Comparison of ENCODE assay signal across 20 cellular contexts in genomic region chr9:71608825-71609452, GRCh38.
DNase-seq lines count a peak whose midpoint lies in the region; ATAC-seq and TF ChIP-seq lines count a peak whose summit lies in the region.
"Had no signal": no experiment of that assay in that cellular context is flagged by ENCODE, and none has a peak within 500 bp of the region (broad histone marks: within the 10 kb centered on the region; RNA-seq: fewer than 3 reads in every experiment).

No MANE protein-coding gene starts in this region.

- POLR2A ChIA-PET in IMR-90 (lab: Charles Lee; ENCODE audit: unreplicated experiment), result no interaction called here
- POLR2A ChIA-PET in naive thymus-derived CD4-positive, alpha-beta T cell (lab: Charles Lee), result no interaction called here

- no peak overlapping the region for H3K14ac ChIP-seq in IMR-90 (replicated peaks; ENCODE audit: low read depth, low read length)
- H3K14ac ChIP-seq in mesenchymal stem cell (ENCODE audit: low read length in 2 of 2), result no peak overlapping the region

- H3K9me3 ChIP-seq in IMR-90 (ENCODE audit: control insufficient read depth, insufficient read depth, low read length) (no peaks in the 10 kb centered on the region), mesenchymal stem cell (ENCODE audit: control insufficient read depth, low read length) (peaks cover 5% of the 10 kb centered on the region)
- no peaks in the 10 kb centered on the region for H3K9me3 ChIP-seq in naive thymus-derived CD4-positive, alpha-beta T cell (ENCODE audit: control insufficient read depth in 2 of 3, low read length in 3 of 3)
- H3K9me3 ChIP-seq: SK-N-SH had no signal

- H3K27ac ChIP-seq in IMR-90 (ENCODE audit: insufficient read depth, low read length) (no peak overlapping the region), mesenchymal stem cell (ENCODE audit: low read length, poor library complexity, severe bottlenecking) (no peak overlapping the region)
- no peak overlapping the region for H3K27ac ChIP-seq in naive thymus-derived CD4-positive, alpha-beta T cell (ENCODE audit: low read depth, low read length)

- no peak overlapping the region for H2AK5ac ChIP-seq in IMR-90 (ENCODE audit: low read depth, low read length)
- H2AK5ac ChIP-seq in mesenchymal stem cell (ENCODE audit: low read length, severe bottlenecking), result no peak overlapping the region

- H3K27ac Mint-ChIP-seq in naive thymus-derived CD4-positive, alpha-beta T cell, result no peak overlapping the region
- H3K27ac Mint-ChIP-seq in stimulated activated naive B cell treated with anti-CD40 and anti-IgM and Interleukin-4, amounts not matched to agents 10 μg/mL and 1 μg/mL and 100 μg/mL, for 72 hours, result no peak overlapping the region
- H3K27ac Mint-ChIP-seq: CD4-positive, alpha-beta T cell had no signal

- whole genome bisulfite sequencing in IMR-90 (ENCODE audit: extremely low coverage in 2 of 2, insufficient read length in 1 of 2), 2 experiments, result no CpG with 5 or more reads among the region's 4 CpGs
- 18% methylated on average over 2 of the region's 4 CpGs for WGBS in mesenchymal stem cell

- no peak for TF ChIP-seq RAD21 in IMR-90 (IDR thresholded peaks at IDR 0.05; ENCODE audit: low read length)

- H3K36me3 Mint-ChIP-seq in naive thymus-derived CD4-positive, alpha-beta T cell, result no peaks in the 10 kb centered on the region
- peaks cover 0 to 3% of the 10 kb centered on the region in 2 donors for H3K36me3 Mint-ChIP-seq in stimulated activated naive B cell treated with anti-CD40 and anti-IgM and Interleukin-4, amounts not matched to agents 10 μg/mL and 1 μg/mL and 100 μg/mL, for 72 hours

- no peak for TF ChIP-seq CTCF in IMR-90 (conservative IDR thresholded peaks at IDR 0.05; ENCODE audit: low read depth, low read length)
- TF ChIP-seq CTCF in choroid plexus epithelial cell (conservative IDR thresholded peaks at IDR 0.05; ENCODE audit: low read depth, low read length), result no peak

- H3K4ac ChIP-seq in IMR-90 (ENCODE audit: low read depth, low read length), result 0 out of 2 replicates have a peak overlapping the region, but pooled peaks have one; percentile 11
- H3K4ac ChIP-seq in mesenchymal stem cell (ENCODE audit: low read depth in 1 of 2, low read length in 2 of 2), result no peak overlapping the region

- in situ Hi-C loops in Caki2 (cut with HindIII; ENCODE audit: low pct_unique_long_range_greater_than_20kb, low sequenced_read_pairs) (no loop called here), IMR-90 (cut with MboI; ENCODE audit: low sequenced_read_pairs) (loop anchor here (10.0 kb wide), 2 partner anchors 166 to 416 kb away; no protein-coding TSS in a partner anchor)

- peak overlapping the region in 1 of 2 experiments; percentile 63 for H2BK12ac ChIP-seq in mesenchymal stem cell (ENCODE audit: low read length in 2 of 2)

- dilution Hi-C loops in IMR-90 (cut with HindIII; ENCODE audit: low sequenced_read_pairs, unreplicated experiment), result no loop called here

- no peak overlapping the region for H3K9ac ChIP-seq in IMR-90 (ENCODE audit: low read depth, low read length)
- H3K9ac ChIP-seq in mesenchymal stem cell (ENCODE audit: low read length), result no peak overlapping the region
- H3K9ac ChIP-seq: SK-N-SH had no signal

- CTCF ChIA-PET in IMR-90 (lab: Yijun Ruan, JAX), result no interaction called here
- CTCF ChIA-PET in naive thymus-derived CD4-positive, alpha-beta T cell (lab: Charles Lee), result no interaction called here

- H3K4me1 Mint-ChIP-seq in naive thymus-derived CD4-positive, alpha-beta T cell, result peaks cover 0 to 4% (median 0%) of the 10 kb centered on the region in 7 donors
- H3K4me1 Mint-ChIP-seq in stimulated activated naive B cell treated with anti-CD40 and anti-IgM and Interleukin-4, amounts not matched to agents 10 μg/mL and 1 μg/mL and 100 μg/mL, for 72 hours, result no peaks in the 10 kb centered on the region

- intact Hi-C loops in IMR-90 (cut with micrococcal nuclease), result no loop called here
- intact Hi-C loops in naive thymus-derived CD4-positive, alpha-beta T cell (cut with micrococcal nuclease), result loop anchor here (10.0 kb wide), 2 partner anchors 324 to 666 kb away; no protein-coding TSS in a partner anchor

- no peak overlapping the region for H2BK20ac ChIP-seq in IMR-90 (ENCODE audit: low read depth, low read length)

- H4K8ac ChIP-seq in IMR-90 (ENCODE audit: low read depth in 2 of 2, low read length in 2 of 2), result no peak overlapping the region
- peak overlapping the region; percentile 54 for H4K8ac ChIP-seq in mesenchymal stem cell (ENCODE audit: low read length)

- H2BK120ac ChIP-seq in IMR-90 (ENCODE audit: low read depth, low read length), result no peak overlapping the region
- no peak overlapping the region for H2BK120ac ChIP-seq in mesenchymal stem cell (ENCODE audit: low read depth, low read length)

- H3K79me1 ChIP-seq in IMR-90 (ENCODE audit: low read depth in 1 of 2, low read length in 2 of 2), result no peaks in the 10 kb centered on the region
- H3K79me1 ChIP-seq in mesenchymal stem cell (replicated peaks; ENCODE audit: low read length, poor library complexity, severe bottlenecking), result no peaks in the 10 kb centered on the region

- H3K9me1 ChIP-seq in IMR-90 (ENCODE audit: insufficient read depth, low read length), result no peaks in the 10 kb centered on the region

- H3K18ac ChIP-seq in IMR-90 (ENCODE audit: low read depth, low read length) (no peak overlapping the region), mesenchymal stem cell (ENCODE audit: low read depth in 1 of 2, low read length in 2 of 2) (peak overlapping the region in 1 of 2 experiments; percentile 4)

- H3K4me2 ChIP-seq in IMR-90 (ENCODE audit: low read depth, low read length) (no peak overlapping the region), mesenchymal stem cell (ENCODE audit: low read length, poor library complexity, severe bottlenecking) (no peak overlapping the region)
- H3K4me2 ChIP-seq: SK-N-SH had no signal

- no peak overlapping the region for H4K5ac ChIP-seq in IMR-90 (ENCODE audit: low read depth, low read length)

- H2AK9ac ChIP-seq in IMR-90 (replicated peaks; ENCODE audit: low read depth, low read length, poor library complexity), result no peak overlapping the region

- H3K4me3 ChIP-seq in IMR-90 (ENCODE audit: insufficient read depth, low read depth, low read length) (no peak overlapping the region), choroid plexus epithelial cell (ENCODE audit: low read depth, low read length) (no peak overlapping the region), mesenchymal stem cell (ENCODE audit: insufficient read depth in 1 of 2, low read depth in 1 of 2, low read length in 2 of 2) (no peak overlapping the region)
- no peak overlapping the region for H3K4me3 ChIP-seq in naive thymus-derived CD4-positive, alpha-beta T cell (ENCODE audit: low read length)

- H3K27me3 Mint-ChIP-seq in naive thymus-derived CD4-positive, alpha-beta T cell, result peaks cover 0 to 29% (median 0%) of the 10 kb centered on the region in 5 donors
- H3K27me3 Mint-ChIP-seq in stimulated activated naive B cell treated with anti-CD40 and anti-IgM and Interleukin-4, amounts not matched to agents 10 μg/mL and 1 μg/mL and 100 μg/mL, for 72 hours, result no peaks in the 10 kb centered on the region
- H3K27me3 Mint-ChIP-seq: CD4-positive, alpha-beta T cell had no signal

- H3K56ac ChIP-seq in IMR-90 (ENCODE audit: extremely low read depth, insufficient read depth, low read length), result no peak overlapping the region

- peak overlapping the region; percentile 33; the same call in 1 of the 2 replicates for H4K91ac ChIP-seq in IMR-90 (ENCODE audit: insufficient read depth, low read depth, low read length)
- H4K91ac ChIP-seq in mesenchymal stem cell (ENCODE audit: low read length), result peak overlapping the region; percentile 50

- no peak overlapping the region for H2AFZ ChIP-seq in IMR-90 (replicated peaks; ENCODE audit: low read length, poor library complexity)
- H2AFZ ChIP-seq in mesenchymal stem cell (ENCODE audit: low read depth, low read length), result no peak overlapping the region

- DNase-seq in Caki2 (ENCODE audit: low read depth), result peak; percentile 22
- DNase-seq in IMR-90, result peak; percentile 19
- DNase-seq in choroid plexus epithelial cell (ENCODE audit: low read depth), result peak; percentile 72
- no peak for DNase-seq in mesenchymal stem cell
- DNase-seq in NCI-H1694 (lab: John Stamatoyannopoulos, UW), result no peak
- DNase-seq in pons (ENCODE audit: low spot score), result no peak
- DNase-seq in naive thymus-derived CD4-positive, alpha-beta T cell, result no peak
- no peak for DNase-seq in stimulated activated naive B cell treated with anti-CD40 and anti-IgM and Interleukin-4, amounts not matched to agents 10 μg/mL and 1 μg/mL and 100 μg/mL, for 72 hours
- DNase-seq: activated CD4-positive, alpha-beta T cell treated with anti-CD3 and anti-CD28 coated beads for 48 hours; activated gamma-delta T cell treated with Interleukin-2 at 50 U/mL for 16 hours; aorta; CD4-positive, alpha-beta T cell; DND-41; erythroblast; glutamatergic neuron; KBM-7; midbrain; NCI-H69; SK-N-SH; stimulated activated CD4-positive, alpha-beta T cell treated with anti-CD3 and anti-CD28 coated beads, Interleukin-1b, Interleukin-23, amount 100 ng/mL, for 48 hours had no signal

- H2BK15ac ChIP-seq in IMR-90 (ENCODE audit: low read depth, low read length), result no peak overlapping the region
- H2BK15ac ChIP-seq in mesenchymal stem cell (ENCODE audit: low read depth, poor library complexity, severe bottlenecking), result no peak overlapping the region

- no peaks in the 10 kb centered on the region for H4K20me1 ChIP-seq in IMR-90 (ENCODE audit: insufficient read depth, low read length)

- no peak for TF ChIP-seq POLR2A in IMR-90 (IDR thresholded peaks at IDR 0.05; ENCODE audit: low read depth, low read length)

- H3K36me3 ChIP-seq in IMR-90 (ENCODE audit: control insufficient read depth, insufficient read depth, low read length) (no peaks in the 10 kb centered on the region), mesenchymal stem cell (ENCODE audit: control insufficient read depth in 1 of 2, insufficient read depth in 2 of 2, low read depth in 1 of 2, low read length in 2 of 2) (no peaks in the 10 kb centered on the region)
- H3K36me3 ChIP-seq in naive thymus-derived CD4-positive, alpha-beta T cell (ENCODE audit: control insufficient read depth in 2 of 3, insufficient read depth in 3 of 3, low read length in 3 of 3), result no peaks in the 10 kb centered on the region

- H3K27me3 ChIP-seq in IMR-90 (ENCODE audit: control insufficient read depth, insufficient read depth, low read length) (no peaks in the 10 kb centered on the region), mesenchymal stem cell (ENCODE audit: control insufficient read depth in 1 of 2, insufficient read depth in 1 of 2, low read length in 2 of 2) (no peaks in the 10 kb centered on the region)
- H3K27me3 ChIP-seq in naive thymus-derived CD4-positive, alpha-beta T cell (ENCODE audit: control insufficient read depth in 2 of 2, insufficient read depth in 2 of 2, low read length in 2 of 2), result peaks cover 0 to 3% of the 10 kb centered on the region in 2 donors

- ATAC-seq in IMR-90 (ENCODE audit: low read depth), result peak; percentile 51
- no peak for ATAC-seq in naive thymus-derived CD4-positive, alpha-beta T cell
- no peak for ATAC-seq in stimulated activated naive B cell treated with anti-CD40 and anti-IgM and Interleukin-4, amounts not matched to agents 10 μg/mL and 1 μg/mL and 100 μg/mL, for 72 hours (replicated peaks)

- peaks cover 0 to 10% (median 0%) of the 10 kb centered on the region in 11 donors for H3K9me3 Mint-ChIP-seq in naive thymus-derived CD4-positive, alpha-beta T cell
- H3K9me3 Mint-ChIP-seq in stimulated activated naive B cell treated with anti-CD40 and anti-IgM and Interleukin-4, amounts not matched to agents 10 μg/mL and 1 μg/mL and 100 μg/mL, for 72 hours, result peaks cover 2 to 8% of the 10 kb centered on the region in 2 donors

- H3K4me1 ChIP-seq in IMR-90 (ENCODE audit: control insufficient read depth, insufficient read depth, low read length) (no peaks in the 10 kb centered on the region), mesenchymal stem cell (ENCODE audit: control insufficient read depth, insufficient read depth, low read depth, low read length) (peaks cover 2% of the 10 kb centered on the region)
- H3K4me1 ChIP-seq in naive thymus-derived CD4-positive, alpha-beta T cell (ENCODE audit: control insufficient read depth in 2 of 2, insufficient read depth in 2 of 2, low read length in 2 of 2), result no peaks in the 10 kb centered on the region

- H2BK5ac ChIP-seq in IMR-90 (ENCODE audit: low read depth, low read length, poor library complexity, severe bottlenecking) (no peak overlapping the region), mesenchymal stem cell (ENCODE audit: low read depth, low read length, poor library complexity, severe bottlenecking) (no peak overlapping the region)

- no peak overlapping the region for H3K4me3 Mint-ChIP-seq in naive thymus-derived CD4-positive, alpha-beta T cell
- no peak overlapping the region for H3K4me3 Mint-ChIP-seq in stimulated activated naive B cell treated with anti-CD40 and anti-IgM and Interleukin-4, amounts not matched to agents 10 μg/mL and 1 μg/mL and 100 μg/mL, for 72 hours
- H3K4me3 Mint-ChIP-seq: CD4-positive, alpha-beta T cell had no signal

- no peak overlapping the region for H3K23ac ChIP-seq in IMR-90 (ENCODE audit: low read depth, low read length)
- H3K23ac ChIP-seq in mesenchymal stem cell (ENCODE audit: low read length in 2 of 2), result no peak overlapping the region

- BruUV-seq in IMR-90 (replicated peaks; lab: Mats Ljungman, UMichigan), result no TSS peak

Comparison
In these comparisons a context has a peak if more than half of its experiments do, and no peak if none do; other contexts are left out.
1. DNase-seq: peak in Caki2 (single experiment), IMR-90 (single experiment) and choroid plexus epithelial cell (single experiment); none in mesenchymal stem cell (single experiment), NCI-H1694 (single experiment), pons (single experiment), naive thymus-derived CD4-positive, alpha-beta T cell (0 of 9) and stimulated activated naive B cell treated with anti-CD40 and anti-IgM and Interleukin-4, amounts not matched to agents 10 μg/mL and 1 μg/mL and 100 μg/mL, for 72 hours (single experiment).